Comparison of ENCODE assay signal across 8 cellular contexts in the genomic region with DNA sequence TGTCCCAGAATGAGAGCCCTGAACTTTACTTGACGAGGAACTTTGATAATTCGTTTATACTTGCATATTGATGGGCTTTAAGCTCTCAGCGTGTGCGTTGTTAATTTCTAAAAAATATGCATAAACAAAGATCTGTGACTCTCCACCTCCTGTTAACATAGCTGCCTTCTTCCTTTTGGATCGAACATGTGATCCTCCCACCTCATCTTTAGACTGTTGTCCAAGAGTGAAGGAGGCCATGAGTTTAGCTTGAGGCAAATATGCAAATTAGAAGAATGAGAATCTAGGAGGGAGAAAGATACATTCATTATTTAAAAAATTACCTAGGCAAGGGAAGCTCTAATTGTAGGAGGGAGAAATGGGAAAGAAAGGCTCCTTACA. TPM values are rescaled to one million over a fixed set of nuclear protein-coding genes. Genes with fewer than 3 reads are reported as not detected.
DNase-seq lines count a peak whose midpoint lies in the region; ATAC-seq and TF ChIP-seq lines count a peak whose summit lies in the region.

No MANE protein-coding gene starts in this region.

- peak overlapping the region in 1 of 2 donors; percentile 76 for H3K27ac Mint-ChIP-seq in T-cell

- no peaks in the 10 kb centered on the region for H3K36me3 ChIP-seq in gastrocnemius medialis

- peak overlapping the region in 2 of 4 donors; percentile 65 to 82 for H3K27ac ChIP-seq in gastrocnemius medialis

- H3K9me3 ChIP-seq in gastrocnemius medialis, result no peaks in the 10 kb centered on the region

- peaks cover 11 to 12% (median 11%) of the 10 kb centered on the region in 3 donors for H3K4me1 Mint-ChIP-seq in T-cell

- no peaks in the 10 kb centered on the region for H3K9me3 Mint-ChIP-seq in T-cell

- H3K4me3 ChIP-seq in fibroblast of pulmonary artery (replicated peaks; ENCODE audit: low read depth, low read length), result peak overlapping the region; percentile 78
- H3K4me3 ChIP-seq in gastrocnemius medialis, result peak overlapping the region; percentile 63 to 89 (median 71)

- CTCF ChIA-PET in T-cell (lab: Charles Lee), result interaction anchor here (0.6 to 2.5 kb wide), 4 partner anchors 32 to 174 kb away, joined by 3 to 7 read pairs (median 4); partner anchors contain the start of gene EML5 (in 1 of the 2)

- TF ChIP-seq POLR2A in gastrocnemius medialis (IDR thresholded peaks at IDR 0.05), result no peak

- DNase-seq in NCI-H2227 (lab: John Stamatoyannopoulos, UW; ENCODE audit: unreplicated experiment) (peak; percentile 24), NCI-H2227 treated with DMSO at 0.1 percent for 48 hours (lab: John Stamatoyannopoulos, UW) (no peak), T-cell (no peak), fibroblast of pulmonary artery (ENCODE audit: low read depth) (peak; percentile 25), gastrocnemius medialis (no peak), CD1c-positive myeloid dendritic cell (ENCODE audit: extremely low spot score) (no peak)
- DNase-seq in stimulated activated CD4-positive, alpha-beta T cell treated with anti-CD3 and anti-CD28 coated beads, Interleukin-1b, Interleukin-23, amount 100 ng/mL, for 48 hours, result no peak

- POLR2A ChIA-PET in T-cell (lab: Charles Lee), result no interaction called here

- in situ Hi-C loops in gastrocnemius medialis (cut with MboI; ENCODE audit: low sequenced_read_pairs in 4 of 4), result no loop called here

- ATAC-seq in T-cell (replicated peaks in 1 of 4) (no peak), gastrocnemius medialis (no peak), HG03135 (IDR thresholded peaks at IDR 0.05; ENCODE audit: unreplicated experiment) (no peak)

- H3K27me3 Mint-ChIP-seq in T-cell, result peaks cover 5 to 10% of the 10 kb centered on the region in 2 donors

- no peak for TF ChIP-seq CTCF in fibroblast of pulmonary artery (IDR thresholded peaks at IDR 0.05; ENCODE audit: low read length, missing control alignments)
- no peak for TF ChIP-seq CTCF in gastrocnemius medialis (IDR thresholded peaks at IDR 0.05 in 4 of 5, conservative IDR thresholded peaks at IDR 0.05 in 1 of 5)

- H3K36me3 Mint-ChIP-seq in T-cell, result no peaks in the 10 kb centered on the region

- H3K4me1 ChIP-seq in gastrocnemius medialis, result peaks cover 4 to 9% of the 10 kb centered on the region in 2 donors

- H3K4me3 Mint-ChIP-seq in T-cell, result peak overlapping the region; percentile 68 to 87 (median 76)

- intact Hi-C loops in gastrocnemius medialis (cut with DNase I; ENCODE audit: low total_unique reads), result no loop called here

- H3K27me3 ChIP-seq in gastrocnemius medialis, result no peaks in the 10 kb centered on the region

RNA-seq across cellular contexts. Expression of gene TTC8, which starts 0.6 kb away (rescaled TPM):
- 1 to 10 TPM in 4 of 5 donors, under 1 TPM in 1; 0.75 to 2.7 (median 2.1) TPM for total RNA-seq in T-cell
- 1 to 10 TPM; 1.6 to 5.9 (median 2.6) TPM for total RNA-seq in gastrocnemius medialis

RNA-seq across cellular contexts. Expression of gene EML5, which starts 32.3 kb away (rescaled TPM):
- total RNA-seq in T-cell (1 to 10 TPM; 4.0 to 5.5 (median 4.9) TPM), gastrocnemius medialis (under 1 TPM in 1 of 4 donors, not detected in 3; 0.07 TPM)

Comparison
In these comparisons a context has a peak if more than half of its experiments do, and no peak if none do; other contexts are left out.
1. DNase-seq: peak in NCI-H2227 (single experiment) and fibroblast of pulmonary artery (single experiment); none in NCI-H2227 treated with DMSO at 0.1 percent for 48 hours (single experiment), T-cell (0 of 34), gastrocnemius medialis (0 of 2), stimulated activated CD4-positive, alpha-beta T cell treated with anti-CD3 and anti-CD28 coated beads, Interleukin-1b, Interleukin-23, amount 100 ng/mL, for 48 hours (single experiment) and CD1c-positive myeloid dendritic cell (single experiment).
2. RNA of gene EML5, which starts 32.3 kb away (total RNA-seq): 4.0 to 5.5 TPM in T-cell; 0.07 TPM in gastrocnemius medialis; every median in the first group is over 4 times any median in the second.